In the genomic region with DNA sequence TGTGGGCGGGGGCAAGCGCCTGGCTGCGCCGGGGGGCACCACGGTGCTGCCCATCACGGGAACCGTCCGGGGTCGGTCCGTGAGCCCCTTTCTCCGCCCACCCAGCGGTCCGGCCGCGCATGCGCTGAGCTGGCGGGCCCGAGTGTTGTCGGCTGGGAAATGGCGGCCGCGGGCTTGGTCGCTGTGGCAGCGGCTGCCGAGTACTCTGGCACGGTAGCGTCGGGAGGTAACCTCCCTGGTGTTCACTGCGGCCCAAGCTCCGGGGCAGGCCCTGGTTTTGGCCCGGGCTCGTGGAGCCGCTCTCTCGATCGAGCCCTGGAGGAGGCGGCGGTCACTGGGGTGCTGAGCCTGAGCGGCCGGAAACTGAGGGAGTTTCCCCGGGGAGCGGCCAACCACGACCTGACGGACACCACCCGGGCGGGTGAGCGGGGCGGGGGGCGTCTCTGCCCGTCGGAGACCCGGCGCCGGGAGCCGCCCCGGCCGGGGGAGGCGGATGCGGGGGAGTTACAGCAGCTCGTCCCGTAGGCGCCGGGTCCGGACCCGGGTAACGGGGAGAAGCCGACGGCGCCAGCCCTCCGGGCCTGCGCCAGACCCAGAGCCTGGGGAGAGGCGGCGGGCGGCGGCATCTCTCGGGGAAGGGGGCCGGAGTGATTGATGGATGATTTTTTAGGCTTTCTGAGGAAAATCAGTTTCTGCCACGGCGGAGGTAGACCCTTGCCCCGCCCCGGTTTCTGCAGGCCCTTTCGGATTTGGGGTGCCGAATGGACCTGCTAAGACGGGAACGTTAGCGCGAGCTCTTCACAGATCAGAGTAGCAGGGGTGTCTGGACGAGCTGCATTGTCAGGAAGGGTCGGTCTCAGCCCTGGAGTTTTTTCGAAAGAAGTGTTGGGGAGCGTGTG, we compare ENCODE assay signal across 1 cellular context.
A peak's percentile ranks its signal among the peaks of the same experiment; 100 is the strongest.
TF ChIP-seq lines count a peak whose summit lies in the region.

Gene LRCH3, plus strand, starts transcription at position 135 of the 899 bp plus-strand sequence. Its CDS starts 25 bp downstream, at position 160.

TF ChIP-seq in K562, 482 proteins besides CTCF, POLR2A, EP300 and RAD21 (continued from another document and continues in another):
- TF ChIP-seq ZMIZ1 (IDR thresholded peaks at IDR 0.05; ENCODE audit: low read depth in 2 of 2, low read length in 2 of 2) (0 out of 4 replicates have a peak, but pooled peaks of 1 of the 2 experiments have one; percentile 48), ASH1L (IDR thresholded peaks at IDR 0.05; ENCODE audit: borderline replicate concordance, low read depth, partially characterized antibody) (no peak), MYC (IDR thresholded peaks at IDR 0.05; ENCODE audit: low read depth, low read length) (no peak), MYC (CRISPR knock-in tag; IDR thresholded peaks at IDR 0.05; ENCODE audit: borderline replicate concordance, low read depth) (peak; percentile 45; the same call in 1 of the 2 replicates), PHF20 (IDR thresholded peaks at IDR 0.05; ENCODE audit: partially characterized antibody) (peak; percentile 37), ZKSCAN1 (IDR thresholded peaks at IDR 0.05; ENCODE audit: low read depth, low read length) (0 out of 2 replicates have a peak, but pooled peaks have one; percentile 17), HNRNPL (IDR thresholded peaks at IDR 0.05; ENCODE audit: low read depth, low read length) (0 out of 2 replicates have a peak, but pooled peaks have one; percentile 49), NR2C2 (CRISPR knock-in tag; IDR thresholded peaks at IDR 0.05) (no peak), NR2C2 (tag; IDR thresholded peaks at IDR 0.05) (0 out of 2 replicates have a peak, but pooled peaks have one; percentile 13), PCBP2 (IDR thresholded peaks at IDR 0.05; ENCODE audit: low read depth, low read length, poor library complexity, severe bottlenecking) (peak; percentile 14), MAX (CRISPR knock-in tag; IDR thresholded peaks at IDR 0.05) (0 out of 2 replicates have a peak, but pooled peaks have one; percentile 36), SRSF1 (IDR thresholded peaks at IDR 0.05; ENCODE audit: low read depth, low read length) (no peak), SRSF3 (IDR thresholded peaks at IDR 0.05; ENCODE audit: insufficient read depth, low read length) (no peak), MTA3 (IDR thresholded peaks at IDR 0.05; ENCODE audit: borderline replicate concordance) (0 out of 2 replicates have a peak, but pooled peaks have one; percentile 71), NR2C1 (IDR thresholded peaks at IDR 0.05) (no peak), NR2C1 (tag; IDR thresholded peaks at IDR 0.05) (0 out of 2 replicates have a peak, but pooled peaks have one; percentile 7), GABPA (tag; conservative IDR thresholded peaks at IDR 0.05; ENCODE audit: low read depth) (peak; percentile 68; the same call in 1 of the 2 replicates), MIER1 (IDR thresholded peaks at IDR 0.05; ENCODE audit: low read depth) (no peak), ARID3B (CRISPR knock-in tag; IDR thresholded peaks at IDR 0.05; ENCODE audit: borderline replicate concordance) (no peak), NR4A1 (CRISPR knock-in tag; IDR thresholded peaks at IDR 0.05) (no peak), NR4A1 (tag; IDR thresholded peaks at IDR 0.05) (0 out of 2 replicates have a peak, but pooled peaks have one; percentile 23), RBM22 (IDR thresholded peaks at IDR 0.05; ENCODE audit: low read depth, low read length, poor library complexity, severe bottlenecking) (peak; percentile 95), MBD2 (IDR thresholded peaks at IDR 0.05; ENCODE audit: borderline replicate concordance, low read depth) (peak; percentile 59; the same call in 1 of the 2 replicates), TAF9B (IDR thresholded peaks at IDR 0.05; ENCODE audit: partially characterized antibody) (peak; percentile 98), POLR3G (IDR thresholded peaks at IDR 0.05; ENCODE audit: extremely low read depth, insufficient read length, insufficient replicate concordance) (no peak), BCL6 (CRISPR knock-in tag; IDR thresholded peaks at IDR 0.05) (no peak), ZNF764 (CRISPR knock-in tag; IDR thresholded peaks at IDR 0.05; ENCODE audit: low read depth) (no peak), PHF21A (IDR thresholded peaks at IDR 0.05; ENCODE audit: borderline replicate concordance, low read depth) (no peak), RUNX1 (IDR thresholded peaks at IDR 0.05; ENCODE audit: low read depth) (no peak), SIN3A (IDR thresholded peaks at IDR 0.05; ENCODE audit: borderline replicate concordance in 2 of 2, control insufficient read depth in 1 of 2, low read depth in 2 of 2, low read length in 2 of 2) (peak in 1 of 2 experiments; percentile 36; a peak in 1 of 4 replicates), PHTF2 (CRISPR knock-in tag; IDR thresholded peaks at IDR 0.05) (no peak), RBM14 (IDR thresholded peaks at IDR 0.05; ENCODE audit: borderline replicate concordance, insufficient read depth, low read depth, low read length) (no peak), CCNT2 (IDR thresholded peaks at IDR 0.05; ENCODE audit: borderline replicate concordance, extremely low read depth, insufficient read length, low read depth, low read length) (peak; percentile 70), ZNF431 (CRISPR knock-in tag; IDR thresholded peaks at IDR 0.05) (no peak), SAP30 (IDR thresholded peaks at IDR 0.05; ENCODE audit: borderline replicate concordance, insufficient read depth, low read depth, low read length, poor library complexity, severe bottlenecking) (no peak)
- TF ChIP-seq, protein P1, sequence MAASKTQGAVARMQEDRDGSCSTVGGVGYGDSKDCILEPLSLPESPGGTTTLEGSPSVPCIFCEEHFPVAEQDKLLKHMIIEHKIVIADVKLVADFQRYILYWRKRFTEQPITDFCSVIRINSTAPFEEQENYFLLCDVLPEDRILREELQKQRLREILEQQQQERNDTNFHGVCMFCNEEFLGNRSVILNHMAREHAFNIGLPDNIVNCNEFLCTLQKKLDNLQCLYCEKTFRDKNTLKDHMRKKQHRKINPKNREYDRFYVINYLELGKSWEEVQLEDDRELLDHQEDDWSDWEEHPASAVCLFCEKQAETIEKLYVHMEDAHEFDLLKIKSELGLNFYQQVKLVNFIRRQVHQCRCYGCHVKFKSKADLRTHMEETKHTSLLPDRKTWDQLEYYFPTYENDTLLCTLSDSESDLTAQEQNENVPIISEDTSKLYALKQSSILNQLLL (CRISPR knock-in tag; IDR thresholded peaks at IDR 0.05; ENCODE audit: borderline replicate concordance) = no peak
- TF ChIP-seq, protein P2, sequence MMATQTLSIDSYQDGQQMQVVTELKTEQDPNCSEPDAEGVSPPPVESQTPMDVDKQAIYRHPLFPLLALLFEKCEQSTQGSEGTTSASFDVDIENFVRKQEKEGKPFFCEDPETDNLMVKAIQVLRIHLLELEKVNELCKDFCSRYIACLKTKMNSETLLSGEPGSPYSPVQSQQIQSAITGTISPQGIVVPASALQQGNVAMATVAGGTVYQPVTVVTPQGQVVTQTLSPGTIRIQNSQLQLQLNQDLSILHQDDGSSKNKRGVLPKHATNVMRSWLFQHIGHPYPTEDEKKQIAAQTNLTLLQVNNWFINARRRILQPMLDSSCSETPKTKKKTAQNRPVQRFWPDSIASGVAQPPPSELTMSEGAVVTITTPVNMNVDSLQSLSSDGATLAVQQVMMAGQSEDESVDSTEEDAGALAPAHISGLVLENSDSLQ (IDR thresholded peaks at IDR 0.05) = peak; percentile 31
- TF ChIP-seq, protein P3, sequence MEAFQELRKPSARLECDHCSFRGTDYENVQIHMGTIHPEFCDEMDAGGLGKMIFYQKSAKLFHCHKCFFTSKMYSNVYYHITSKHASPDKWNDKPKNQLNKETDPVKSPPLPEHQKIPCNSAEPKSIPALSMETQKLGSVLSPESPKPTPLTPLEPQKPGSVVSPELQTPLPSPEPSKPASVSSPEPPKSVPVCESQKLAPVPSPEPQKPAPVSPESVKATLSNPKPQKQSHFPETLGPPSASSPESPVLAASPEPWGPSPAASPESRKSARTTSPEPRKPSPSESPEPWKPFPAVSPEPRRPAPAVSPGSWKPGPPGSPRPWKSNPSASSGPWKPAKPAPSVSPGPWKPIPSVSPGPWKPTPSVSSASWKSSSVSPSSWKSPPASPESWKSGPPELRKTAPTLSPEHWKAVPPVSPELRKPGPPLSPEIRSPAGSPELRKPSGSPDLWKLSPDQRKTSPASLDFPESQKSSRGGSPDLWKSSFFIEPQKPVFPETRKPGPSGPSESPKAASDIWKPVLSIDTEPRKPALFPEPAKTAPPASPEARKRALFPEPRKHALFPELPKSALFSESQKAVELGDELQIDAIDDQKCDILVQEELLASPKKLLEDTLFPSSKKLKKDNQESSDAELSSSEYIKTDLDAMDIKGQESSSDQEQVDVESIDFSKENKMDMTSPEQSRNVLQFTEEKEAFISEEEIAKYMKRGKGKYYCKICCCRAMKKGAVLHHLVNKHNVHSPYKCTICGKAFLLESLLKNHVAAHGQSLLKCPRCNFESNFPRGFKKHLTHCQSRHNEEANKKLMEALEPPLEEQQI (IDR thresholded peaks at IDR 0.05) = no peak
- TF ChIP-seq, protein P4, sequence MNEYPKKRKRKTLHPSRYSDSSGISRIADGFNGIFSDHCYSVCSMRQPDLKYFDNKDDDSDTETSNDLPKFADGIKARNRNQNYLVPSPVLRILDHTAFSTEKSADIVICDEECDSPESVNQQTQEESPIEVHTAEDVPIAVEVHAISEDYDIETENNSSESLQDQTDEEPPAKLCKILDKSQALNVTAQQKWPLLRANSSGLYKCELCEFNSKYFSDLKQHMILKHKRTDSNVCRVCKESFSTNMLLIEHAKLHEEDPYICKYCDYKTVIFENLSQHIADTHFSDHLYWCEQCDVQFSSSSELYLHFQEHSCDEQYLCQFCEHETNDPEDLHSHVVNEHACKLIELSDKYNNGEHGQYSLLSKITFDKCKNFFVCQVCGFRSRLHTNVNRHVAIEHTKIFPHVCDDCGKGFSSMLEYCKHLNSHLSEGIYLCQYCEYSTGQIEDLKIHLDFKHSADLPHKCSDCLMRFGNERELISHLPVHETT (CRISPR knock-in tag; conservative IDR thresholded peaks at IDR 0.05 in 1 of 2, IDR thresholded peaks at IDR 0.05 in 1 of 2) = peak in 1 of 2 experiments; percentile 97; a peak in 2 of 4 replicates
- TF ChIP-seq, protein P5, sequence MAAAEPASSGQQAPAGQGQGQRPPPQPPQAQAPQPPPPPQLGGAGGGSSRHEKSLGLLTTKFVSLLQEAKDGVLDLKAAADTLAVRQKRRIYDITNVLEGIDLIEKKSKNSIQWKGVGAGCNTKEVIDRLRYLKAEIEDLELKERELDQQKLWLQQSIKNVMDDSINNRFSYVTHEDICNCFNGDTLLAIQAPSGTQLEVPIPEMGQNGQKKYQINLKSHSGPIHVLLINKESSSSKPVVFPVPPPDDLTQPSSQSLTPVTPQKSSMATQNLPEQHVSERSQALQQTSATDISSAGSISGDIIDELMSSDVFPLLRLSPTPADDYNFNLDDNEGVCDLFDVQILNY (CRISPR knock-in tag; IDR thresholded peaks at IDR 0.05) = 0 out of 2 replicates have a peak, but pooled peaks have one; percentile 21
- TF ChIP-seq, protein P6, sequence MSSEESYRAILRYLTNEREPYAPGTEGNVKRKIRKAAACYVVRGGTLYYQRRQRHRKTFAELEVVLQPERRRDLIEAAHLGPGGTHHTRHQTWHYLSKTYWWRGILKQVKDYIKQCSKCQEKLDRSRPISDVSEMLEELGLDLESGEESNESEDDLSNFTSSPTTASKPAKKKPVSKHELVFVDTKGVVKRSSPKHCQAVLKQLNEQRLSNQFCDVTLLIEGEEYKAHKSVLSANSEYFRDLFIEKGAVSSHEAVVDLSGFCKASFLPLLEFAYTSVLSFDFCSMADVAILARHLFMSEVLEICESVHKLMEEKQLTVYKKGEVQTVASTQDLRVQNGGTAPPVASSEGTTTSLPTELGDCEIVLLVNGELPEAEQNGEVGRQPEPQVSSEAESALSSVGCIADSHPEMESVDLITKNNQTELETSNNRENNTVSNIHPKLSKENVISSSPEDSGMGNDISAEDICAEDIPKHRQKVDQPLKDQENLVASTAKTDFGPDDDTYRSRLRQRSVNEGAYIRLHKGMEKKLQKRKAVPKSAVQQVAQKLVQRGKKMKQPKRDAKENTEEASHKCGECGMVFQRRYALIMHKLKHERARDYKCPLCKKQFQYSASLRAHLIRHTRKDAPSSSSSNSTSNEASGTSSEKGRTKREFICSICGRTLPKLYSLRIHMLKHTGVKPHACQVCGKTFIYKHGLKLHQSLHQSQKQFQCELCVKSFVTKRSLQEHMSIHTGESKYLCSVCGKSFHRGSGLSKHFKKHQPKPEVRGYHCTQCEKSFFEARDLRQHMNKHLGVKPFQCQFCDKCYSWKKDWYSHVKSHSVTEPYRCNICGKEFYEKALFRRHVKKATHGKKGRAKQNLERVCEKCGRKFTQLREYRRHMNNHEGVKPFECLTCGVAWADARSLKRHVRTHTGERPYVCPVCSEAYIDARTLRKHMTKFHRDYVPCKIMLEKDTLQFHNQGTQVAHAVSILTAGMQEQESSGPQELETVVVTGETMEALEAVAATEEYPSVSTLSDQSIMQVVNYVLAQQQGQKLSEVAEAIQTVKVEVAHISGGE (CRISPR knock-in tag; IDR thresholded peaks at IDR 0.05) = peak in 1 of 3 experiments; percentile 59; a peak in 2 of 6 replicates
